9 cellular contexts compared by ENCODE assay signal in the genomic region with DNA sequence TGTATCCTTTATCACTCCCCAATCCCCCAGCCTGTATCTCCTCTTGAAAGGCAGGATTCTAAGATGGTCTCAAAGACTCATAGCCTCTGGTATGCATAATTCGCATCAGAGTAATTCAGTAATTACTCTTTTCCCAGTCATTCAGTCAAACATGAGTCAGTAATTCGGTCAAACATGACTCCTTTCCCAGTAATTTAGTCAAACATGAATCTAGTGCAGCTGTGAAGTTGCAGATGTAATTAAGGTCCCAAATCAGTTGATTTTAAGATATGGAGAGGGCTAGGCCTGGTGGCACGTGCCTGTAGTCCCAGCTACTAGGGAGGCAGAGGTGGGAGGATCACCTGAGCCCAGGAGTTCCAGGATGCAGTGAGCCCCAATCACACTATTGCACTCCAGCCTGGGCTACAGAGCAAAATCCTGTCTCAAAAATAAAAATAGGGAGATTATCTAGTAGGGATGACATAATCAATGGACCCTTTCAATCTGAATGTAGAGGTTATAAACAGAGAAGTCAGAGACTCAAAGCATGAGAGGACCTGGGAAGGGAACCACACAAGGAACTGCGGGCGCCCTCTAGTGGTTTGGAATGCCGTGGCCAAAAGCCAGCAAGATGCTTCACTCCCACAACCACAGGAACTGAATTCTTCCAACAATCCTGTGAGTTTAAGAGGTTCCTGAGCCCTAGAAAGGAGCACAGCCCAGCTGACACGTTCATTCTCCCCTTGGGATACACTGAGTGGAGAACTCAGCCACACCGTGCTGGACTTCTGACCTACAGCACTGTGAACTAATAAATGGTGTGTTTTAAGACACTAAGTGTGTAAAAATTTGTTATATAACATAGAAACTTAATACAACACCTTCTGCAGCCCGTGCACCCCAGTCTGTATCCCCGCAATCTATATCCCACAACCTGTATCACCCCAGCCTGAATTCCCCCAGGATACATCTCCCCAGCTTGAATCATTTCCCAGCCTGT. TPM values are rescaled to one million over a fixed set of nuclear protein-coding genes. Genes with fewer than 3 reads are reported as not detected.
DNase-seq lines count a peak whose midpoint lies in the region; ATAC-seq, FAIRE-seq and TF ChIP-seq lines count a peak whose summit lies in the region.
"Had no signal": no experiment of that assay in that cellular context is flagged by ENCODE, and none has a peak within 500 bp of the region (broad histone marks: within the 10 kb centered on the region; RNA-seq: fewer than 3 reads in every experiment).

No MANE protein-coding gene starts in this region.

- H3K4me3 Mint-ChIP-seq in chondrocyte (ENCODE audit: unreplicated experiment) = no peak overlapping the region
- H3K4me3 Mint-ChIP-seq: dendritic cell treated with granulocyte-macrophage colony-stimulating factor and Interleukin-4, amounts not matched to agents 40 ng/mL and 50 ng/mL, for 4 days had no signal

- peak; percentile 71 for DNase-seq in DND-41
- peak; percentile 60 for DNase-seq in NCI-H510A treated with DMSO at 0.1 percent for 48 hours (lab: John Stamatoyannopoulos, UW)
- DNase-seq in activated CD4-positive, alpha-beta T cell treated with anti-CD3 and anti-CD28 coated beads for 4 hours = peak; percentile 70 to 76
- no peak for DNase-seq in chondrocyte (ENCODE audit: low spot score)
- DNase-seq in HepG2 (ENCODE audit: low spot score) = peak; percentile 29
- DNase-seq in stimulated activated CD4-positive, alpha-beta T cell treated with anti-CD3 and anti-CD28 coated beads, TNF-alpha, amount 100 ng/mL, for 1 hour (ENCODE audit: low read depth in 3 of 3, low spot score in 1 of 3) = peak; percentile 41 to 63 (median 55)

- no peak overlapping the region for H3K4me3 ChIP-seq in DND-41 (ENCODE audit: low read depth in 1 of 2, low read length in 2 of 2)
- H3K4me3 ChIP-seq in HepG2 (replicated peaks in 1 of 3; ENCODE audit: insufficient read depth in 1 of 3, low read depth in 2 of 3, low read length in 3 of 3) = no peak overlapping the region

- TF ChIP-seq POLR2A in HepG2 (IDR thresholded peaks at IDR 0.05; ENCODE audit: insufficient read depth in 1 of 2, low read depth in 2 of 2, low read length in 2 of 2) = no peak

- no TSS peak for BruUV-seq in HepG2 (replicated peaks; lab: Mats Ljungman, UMichigan)

- H3K27me3 Mint-ChIP-seq in chondrocyte (ENCODE audit: low read depth) = no peaks in the 10 kb centered on the region

- no peaks in the 10 kb centered on the region for H3K9me3 ChIP-seq in DND-41 (ENCODE audit: insufficient read depth, low read length, severe bottlenecking)
- H3K9me3 ChIP-seq in HepG2 (ENCODE audit: low read length) = no peaks in the 10 kb centered on the region

- peak; percentile 94 for TF ChIP-seq CTCF in DND-41 (IDR thresholded peaks at IDR 0.05; ENCODE audit: borderline replicate concordance, extremely low read depth, low read length, poor library complexity, severe bottlenecking)
- TF ChIP-seq CTCF in chondrocyte (IDR thresholded peaks at IDR 0.05) = peak; percentile 95
- TF ChIP-seq CTCF in HepG2 (CRISPR knock-in tag; IDR thresholded peaks at IDR 0.05) = peak; percentile 80

- H3K79me2 ChIP-seq in DND-41 (ENCODE audit: insufficient read depth, low read length) (no peaks in the 10 kb centered on the region), HepG2 (ENCODE audit: insufficient read depth, low read length) (no peaks in the 10 kb centered on the region)

- no peaks in the 10 kb centered on the region for H3K36me3 Mint-ChIP-seq in chondrocyte (ENCODE audit: low read depth)

- TF ChIP-seq EP300 in HepG2 (IDR thresholded peaks at IDR 0.05; ENCODE audit: low read depth in 2 of 2, low read length in 2 of 2) = no peak
- no peak for TF ChIP-seq EP300 in HepG2 (CRISPR knock-in tag; IDR thresholded peaks at IDR 0.05; ENCODE audit: borderline replicate concordance)

- CTCF ChIA-PET in HepG2 (lab: Yijun Ruan, JAX; ENCODE audit: low intra/inter-chr PET ratio, low total read pairs) = interaction anchor here (1.5 kb wide), 1 partner anchor 58 kb away, joined by 16 read pairs; no protein-coding TSS in a partner anchor

- intact Hi-C loops in HepG2 (cut with micrococcal nuclease; ENCODE audit: unreplicated experiment) = loop anchor here (1.0 kb wide), 1 partner anchor 58 kb away; no protein-coding TSS in a partner anchor

- H2AFZ ChIP-seq in DND-41 (ENCODE audit: low read depth, low read length) (no peak overlapping the region), HepG2 (ENCODE audit: low read length) (no peak overlapping the region)

- 11% methylated on average over 8 of the region's 10 CpGs for WGBS in HepG2 (ENCODE audit: low lambda C conversion rate)

- FAIRE-seq in HepG2 (lab: Jason Lieb, UNC) = peak; percentile 71

- H3K4me2 ChIP-seq in DND-41 (ENCODE audit: insufficient read depth, low read length) (no peak overlapping the region), HepG2 (ENCODE audit: low read depth, low read length) (no peak overlapping the region)

- POLR2A ChIA-PET in HepG2 (lab: Yijun Ruan, JAX) = no interaction called here

- no peak overlapping the region for H3K27ac ChIP-seq in DND-41 (ENCODE audit: low read length)
- H3K27ac ChIP-seq in HepG2 (ENCODE audit: extremely low read length, insufficient read depth, low read length) = no peak overlapping the region

- H3K9ac ChIP-seq in DND-41 (ENCODE audit: low read depth, low read length) (no peak overlapping the region), HepG2 (ENCODE audit: insufficient read depth, low read depth, low read length) (no peak overlapping the region)

- in situ Hi-C loops in HepG2 (cut with HindIII; ENCODE audit: extremely low pct_ligation_motif_present, low pct_unique_long_range_greater_than_20kb) = loop anchor here (5.0 kb wide), 1 partner anchor 59 kb away; no protein-coding TSS in a partner anchor

- H3K4me1 ChIP-seq in DND-41 (ENCODE audit: insufficient read depth, low read length) (peaks cover 5% of the 10 kb centered on the region; the same call in 1 of the 2 replicates), HepG2 (ENCODE audit: insufficient read depth, low read length) (peaks cover 8% of the 10 kb centered on the region)

- H3K36me3 ChIP-seq in DND-41 (ENCODE audit: insufficient read depth, low read length) (no peaks in the 10 kb centered on the region), HepG2 (replicated peaks in 1 of 2; ENCODE audit: control insufficient read depth in 1 of 2, insufficient read depth in 2 of 2, low read length in 2 of 2) (no peaks in the 10 kb centered on the region)

- TF ChIP-seq RAD21 in HepG2 (CRISPR knock-in tag; IDR thresholded peaks at IDR 0.05) = no peak

- H3K27ac Mint-ChIP-seq in chondrocyte (ENCODE audit: unreplicated experiment) = no peak overlapping the region
- H3K27ac Mint-ChIP-seq: dendritic cell treated with granulocyte-macrophage colony-stimulating factor and Interleukin-4, amounts not matched to agents 40 ng/mL and 50 ng/mL, for 4 days had no signal

- H4K20me1 ChIP-seq in DND-41 (ENCODE audit: insufficient read depth, low read length) (no peaks in the 10 kb centered on the region), HepG2 (ENCODE audit: insufficient read depth, low read length) (no peaks in the 10 kb centered on the region)

- ATAC-seq in DND-41 (ENCODE audit: insufficient read depth, low read depth) = peak; percentile 71
- ATAC-seq in HG02885 (IDR thresholded peaks at IDR 0.05; ENCODE audit: poor library complexity, unreplicated experiment) = peak; percentile 65
- peak; percentile 76 for ATAC-seq in HepG2
- ATAC-seq in HG03135 (IDR thresholded peaks at IDR 0.05; ENCODE audit: unreplicated experiment) = no peak

- H3K27me3 ChIP-seq in DND-41 (ENCODE audit: insufficient read depth, low read length, poor library complexity) (peaks cover 18% of the 10 kb centered on the region), HepG2 (ENCODE audit: control insufficient read depth in 1 of 2, insufficient read depth in 2 of 2, low read length in 2 of 2) (no peaks in the 10 kb centered on the region)

- H3K9me3 Mint-ChIP-seq in chondrocyte (ENCODE audit: low read depth) = no peaks in the 10 kb centered on the region
- H3K9me3 Mint-ChIP-seq: dendritic cell treated with granulocyte-macrophage colony-stimulating factor and Interleukin-4, amounts not matched to agents 40 ng/mL and 50 ng/mL, for 4 days had no signal

- peaks cover 7% of the 10 kb centered on the region for H3K4me1 Mint-ChIP-seq in chondrocyte (ENCODE audit: low read depth)

RNA-seq across cellular contexts. Expression of a gene that starts 14.3 kb away (rescaled TPM):
- total RNA-seq in chondrocyte = 22.7 to 30.4 TPM (median 23.3 TPM) in 3 replicates
- total RNA-seq in HepG2 (2016; rRNA removed; fragmentation: Illumina TruSeq; extraction: Trizol) = 0.02 TPM in 1 of 2 replicates, not detected in the other
- not detected in 2 replicates for total RNA-seq in HepG2 (2016; cell fraction: cytosol; rRNA removed; fragmentation: Illumina TruSeq; extraction: Trizol; ENCODE audit: low read depth)
- 0.09 and 0.25 TPM in 2 replicates for total RNA-seq in HepG2 (2016; cell fraction: insoluble cytoplasmic fraction; rRNA removed; fragmentation: Illumina TruSeq; extraction: Trizol)
- not detected in 2 replicates for total RNA-seq in HepG2 (2016; cell fraction: membrane; rRNA removed; fragmentation: Illumina TruSeq; extraction: Trizol)
- 1.1 and 3.7 TPM in 2 replicates for total RNA-seq in HepG2 (2016; cell fraction: nucleus; rRNA removed; fragmentation: Illumina TruSeq; extraction: Trizol)
- polyA plus RNA-seq in HepG2 (2011; rRNA removed) = 0.04 and 0.18 TPM in 2 replicates
- 0.05 and 0.08 TPM in 2 replicates for polyA plus RNA-seq in HepG2 (2011; cell fraction: cytosol; rRNA removed)
- not detected in 2 replicates for polyA plus RNA-seq in HepG2 (2011; cell fraction: nucleus; rRNA removed)
- 0.11 and 0.15 TPM in 2 replicates for polyA plus RNA-seq in HepG2 (2012)
- polyA plus RNA-seq in HepG2 (2016; cell fraction: cytosol; fragmentation: Illumina TruSeq; extraction: Trizol; ENCODE audit: low read depth) = not detected in 2 replicates
- polyA plus RNA-seq in HepG2 (2016; cell fraction: insoluble cytoplasmic fraction; fragmentation: Illumina TruSeq; extraction: Trizol; ENCODE audit: low read depth) = not detected in 2 replicates
- polyA plus RNA-seq in HepG2 (2016; cell fraction: membrane; fragmentation: Illumina TruSeq; extraction: Trizol; ENCODE audit: low read depth) = 0.19 TPM in 1 of 2 replicates, not detected in the other
- polyA plus RNA-seq in HepG2 (2016; cell fraction: nucleus; fragmentation: Illumina TruSeq; extraction: Trizol; ENCODE audit: insufficient read depth, low read depth) = 0.14 and 0.29 TPM in 2 replicates
- polyA minus RNA-seq in HepG2 (2011; rRNA and poly(A)+ RNA removed; ENCODE audit: low replicate concordance) = 29.2 and 42.7 TPM in 2 replicates
- not detected in 2 replicates for polyA minus RNA-seq in HepG2 (2011; cell fraction: cytosol; rRNA and poly(A)+ RNA removed)
- 484 and 534 TPM in 2 replicates for polyA minus RNA-seq in HepG2 (2011; cell fraction: nucleus; rRNA and poly(A)+ RNA removed)

RNA-seq across cellular contexts. Expression of a gene that starts 33.7 kb away (rescaled TPM):
- total RNA-seq in chondrocyte = 92.8 to 98.7 TPM (median 98.6 TPM) in 3 replicates
- 41.3 and 49.4 TPM in 2 replicates for total RNA-seq in HepG2 (2016; rRNA removed; fragmentation: Illumina TruSeq; extraction: Trizol)
- 4.8 and 5.3 TPM in 2 replicates for total RNA-seq in HepG2 (2016; cell fraction: cytosol; rRNA removed; fragmentation: Illumina TruSeq; extraction: Trizol; ENCODE audit: low read depth)
- total RNA-seq in HepG2 (2016; cell fraction: insoluble cytoplasmic fraction; rRNA removed; fragmentation: Illumina TruSeq; extraction: Trizol) = 39.6 and 51.2 TPM in 2 replicates
- 6.6 and 10.6 TPM in 2 replicates for total RNA-seq in HepG2 (2016; cell fraction: membrane; rRNA removed; fragmentation: Illumina TruSeq; extraction: Trizol)
- 27.5 and 28.3 TPM in 2 replicates for total RNA-seq in HepG2 (2016; cell fraction: nucleus; rRNA removed; fragmentation: Illumina TruSeq; extraction: Trizol)
- 27.5 and 30.0 TPM in 2 replicates for polyA plus RNA-seq in HepG2 (2011; rRNA removed)
- polyA plus RNA-seq in HepG2 (2011; cell fraction: cytosol; rRNA removed) = 10.0 and 20.8 TPM in 2 replicates
- polyA plus RNA-seq in HepG2 (2011; cell fraction: nucleus; rRNA removed) = 9.2 and 12.4 TPM in 2 replicates
- 29.5 and 35.3 TPM in 2 replicates for polyA plus RNA-seq in HepG2 (2012)
- 3.5 and 4.8 TPM in 2 replicates for polyA plus RNA-seq in HepG2 (2016; cell fraction: cytosol; fragmentation: Illumina TruSeq; extraction: Trizol; ENCODE audit: low read depth)
- 56.3 and 58.2 TPM in 2 replicates for polyA plus RNA-seq in HepG2 (2016; cell fraction: insoluble cytoplasmic fraction; fragmentation: Illumina TruSeq; extraction: Trizol; ENCODE audit: low read depth)
- 5.7 and 8.7 TPM in 2 replicates for polyA plus RNA-seq in HepG2 (2016; cell fraction: membrane; fragmentation: Illumina TruSeq; extraction: Trizol; ENCODE audit: low read depth)
- polyA plus RNA-seq in HepG2 (2016; cell fraction: nucleus; fragmentation: Illumina TruSeq; extraction: Trizol; ENCODE audit: insufficient read depth, low read depth) = 52.1 and 55.6 TPM in 2 replicates
- 3.7 and 6.4 TPM in 2 replicates for polyA minus RNA-seq in HepG2 (2011; rRNA and poly(A)+ RNA removed; ENCODE audit: low replicate concordance)
- polyA minus RNA-seq in HepG2 (2011; cell fraction: cytosol; rRNA and poly(A)+ RNA removed) = 14.1 and 16.8 TPM in 2 replicates
- 29.3 and 33.6 TPM in 2 replicates for polyA minus RNA-seq in HepG2 (2011; cell fraction: nucleus; rRNA and poly(A)+ RNA removed)
